12 cellular contexts compared by ENCODE assay signal in the genomic region with DNA sequence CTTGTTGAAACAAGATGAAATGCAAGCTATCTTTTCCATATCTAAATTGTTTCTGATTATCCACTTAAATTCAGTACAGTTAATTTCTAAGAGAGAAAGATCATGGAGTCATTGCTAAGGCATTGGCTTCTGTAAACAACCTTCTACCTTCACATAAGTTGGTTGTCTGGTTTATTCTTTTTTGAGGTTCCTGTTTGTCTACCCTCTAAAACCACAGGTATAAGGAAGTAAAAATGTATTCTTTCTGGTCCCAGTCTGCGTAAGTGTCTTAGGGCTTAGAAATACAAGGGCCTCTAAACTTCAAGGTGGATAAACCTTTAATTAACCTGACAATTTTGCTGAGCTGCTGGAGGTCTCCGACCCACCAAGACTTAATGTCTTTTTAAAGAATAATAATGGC. TPM values are rescaled to one million over a fixed set of nuclear protein-coding genes. Genes with fewer than 3 reads are reported as not detected.
DNase-seq lines count a peak whose midpoint lies in the region; ATAC-seq and TF ChIP-seq lines count a peak whose summit lies in the region.
"Had no signal": no experiment of that assay in that cellular context is flagged by ENCODE, and none has a peak within 500 bp of the region (broad histone marks: within the 10 kb centered on the region; RNA-seq: fewer than 3 reads in every experiment).

No MANE protein-coding gene starts in this region.

- H3K4me3 ChIP-seq in colonic mucosa = no peak overlapping the region
- no peak overlapping the region for H3K4me3 ChIP-seq in dorsolateral prefrontal cortex

- CTCF ChIA-PET in CD4-positive, alpha-beta T cell (lab: Charles Lee) = interaction anchor here (1.1 to 1.3 kb wide), 2 partner anchors 9 to 51 kb away, joined by 3 to 5 read pairs; no protein-coding TSS in a partner anchor

- intact Hi-C loops in CD4-positive, alpha-beta T cell (cut with DNase I, micrococcal nuclease) = no loop called here
- intact Hi-C loops in colonic mucosa (cut with DNase I) (no loop called here), dorsolateral prefrontal cortex (cut with DNase I) (no loop called here)

- peak overlapping the region; percentile 56 for H3K4me3 Mint-ChIP-seq in CD4-positive, alpha-beta T cell
- H3K4me3 Mint-ChIP-seq: WTC11 had no signal

- no peaks in the 10 kb centered on the region for H3K9me3 ChIP-seq in CD4-positive, alpha-beta T cell (ENCODE audit: control insufficient read depth, low read length)
- no peaks in the 10 kb centered on the region for H3K9me3 ChIP-seq in colonic mucosa

- no peak overlapping the region for H3K27ac ChIP-seq in CD4-positive, alpha-beta T cell (ENCODE audit: low read depth, low read length)
- H3K27ac ChIP-seq in colonic mucosa (peak overlapping the region; percentile 8), dorsolateral prefrontal cortex (no peak overlapping the region)

- H3K9me3 Mint-ChIP-seq in CD4-positive, alpha-beta T cell = no peaks in the 10 kb centered on the region
- H3K9me3 Mint-ChIP-seq: WTC11 had no signal

- peaks cover 48% of the 10 kb centered on the region for H3K4me1 Mint-ChIP-seq in CD4-positive, alpha-beta T cell (ENCODE audit: low read depth)

- peak overlapping the region; percentile 79 for H3K27ac Mint-ChIP-seq in CD4-positive, alpha-beta T cell
- H3K27ac Mint-ChIP-seq: WTC11 had no signal

- no peaks in the 10 kb centered on the region for H3K27me3 Mint-ChIP-seq in CD4-positive, alpha-beta T cell

- ATAC-seq in CD4-positive, alpha-beta T cell (ENCODE audit: poor library complexity) = peak; percentile 32
- ATAC-seq in GM21737 (IDR thresholded peaks at IDR 0.05; ENCODE audit: unreplicated experiment) = no peak
- ATAC-seq: WTC11 had no signal

- DNase-seq in CD4-positive, alpha-beta T cell = no peak
- DNase-seq in GM20000 (ENCODE audit: low spot score) (peak; percentile 34), NOMO-1 treated with DMSO at 0.1 percent for 48 hours (lab: John Stamatoyannopoulos, UW; ENCODE audit: unreplicated experiment) (peak; percentile 80), colonic mucosa (no peak), hippocampal formation (lab: John Stamatoyannopoulos, UW) (no peak), dorsolateral prefrontal cortex (no peak), NCI-H345 treated with DMSO at 0.1 percent for 48 hours (lab: John Stamatoyannopoulos, UW; ENCODE audit: unreplicated experiment) (no peak)
- DNase-seq: effector CD8-positive, alpha-beta T cell; NCI-H1436; stimulated activated naive CD4-positive, alpha-beta T cell treated with Interleukin-2 at 50 U/mL for 16 hours had no signal

- no peaks in the 10 kb centered on the region for H3K36me3 ChIP-seq in colonic mucosa

- POLR2A ChIA-PET in CD4-positive, alpha-beta T cell (lab: Charles Lee) = interaction anchor here (0.7 to 1.7 kb wide), 6 partner anchors 10 to 503 kb away, joined by 3 to 11 read pairs (median 4); no protein-coding TSS in a partner anchor

- peaks cover 18% of the 10 kb centered on the region for H3K36me3 Mint-ChIP-seq in CD4-positive, alpha-beta T cell (ENCODE audit: low read depth)
- H3K36me3 Mint-ChIP-seq: WTC11 had no signal

- H3K9ac ChIP-seq in colonic mucosa (ENCODE audit: low read depth in 2 of 2, low read length in 2 of 2) = no peak overlapping the region

- H3K27me3 ChIP-seq in CD4-positive, alpha-beta T cell (ENCODE audit: control insufficient read depth, insufficient read depth, low read length) = no peaks in the 10 kb centered on the region
- no peaks in the 10 kb centered on the region for H3K27me3 ChIP-seq in colonic mucosa
- no peaks in the 10 kb centered on the region for H3K27me3 ChIP-seq in dorsolateral prefrontal cortex

- no peaks in the 10 kb centered on the region for H3K4me1 ChIP-seq in colonic mucosa

- no peak for TF ChIP-seq CTCF in CD4-positive, alpha-beta T cell (IDR thresholded peaks at IDR 0.05)
- TF ChIP-seq CTCF in GM20000 (IDR thresholded peaks at IDR 0.05; ENCODE audit: extremely low read depth, missing control alignments) = no peak
- TF ChIP-seq CTCF in colonic mucosa (IDR thresholded peaks at IDR 0.05) = no peak
- TF ChIP-seq CTCF in dorsolateral prefrontal cortex (IDR thresholded peaks at IDR 0.05 in 54 of 56, conservative IDR thresholded peaks at IDR 0.05 in 2 of 56; ENCODE audit: low read depth in 1 of 56, partially characterized antibody in 56 of 56) = no peak

RNA-seq across cellular contexts. Expression of a gene that starts 3.6 kb away (rescaled TPM):
- 100 to 1,000 TPM; 137 TPM for total RNA-seq in CD4-positive, alpha-beta T cell
- total RNA-seq in colonic mucosa = 10 to 100 TPM; 29.6 to 34.5 TPM
- 10 to 100 TPM; 34.8 to 88.4 (median 52.9) TPM for total RNA-seq in dorsolateral prefrontal cortex

Comparison
In these comparisons a context has a peak if more than half of its experiments do, and no peak if none do; other contexts are left out.
1. DNase-seq: peak in GM20000 (single experiment) and NOMO-1 treated with DMSO at 0.1 percent for 48 hours (single experiment); none in CD4-positive, alpha-beta T cell (0 of 10), colonic mucosa (single experiment), hippocampal formation (0 of 2), dorsolateral prefrontal cortex (0 of 10) and NCI-H345 treated with DMSO at 0.1 percent for 48 hours (single experiment).